In genomic region chr11:126061707-126062678, GRCh38 we compare ENCODE assay signal across 8 cellular contexts. TPM values are rescaled to one million over a fixed set of nuclear protein-coding genes. Genes with fewer than 3 reads are reported as not detected.
A peak's percentile ranks its signal among the peaks of the same experiment; 100 is the strongest.
DNase-seq lines count a peak whose midpoint lies in the region; ATAC-seq and TF ChIP-seq lines count a peak whose summit lies in the region.

No MANE protein-coding gene starts in this region.

- POLR2A ChIA-PET in A673 (lab: Charles Lee; ENCODE audit: low non-redundant PET) = no interaction called here

- DNase-seq in A673 (ENCODE audit: low spot score) (peak; percentile 77), GM13976 (ENCODE audit: low spot score) (peak; percentile 43), T-helper 17 cell (peak; percentile 15 to 22 (median 20)), dermis microvascular lymphatic vessel endothelial cell (ENCODE audit: low read depth in 2 of 2) (peak; percentile 6 to 32), lung microvascular endothelial cell (ENCODE audit: low read depth in 2 of 2) (peak; percentile 29 to 36), midbrain (lab: John Stamatoyannopoulos, UW) (no peak)
- DNase-seq in stimulated activated CD8-positive, alpha-beta memory T cell treated with anti-CD3 and anti-CD28 coated beads, Interleukin-4, amount 100 ng/mL, for 24 hours (ENCODE audit: low read depth) = peak; percentile 11

- in situ Hi-C loops in GM13976 (cut with MboI; ENCODE audit: low sequenced_read_pairs, unreplicated experiment) = no loop called here

- H3K27ac ChIP-seq in A673 (ENCODE audit: low read depth, low read length, poor library complexity, severe bottlenecking) = peak overlapping the region; percentile 98

- peaks cover 15% of the 10 kb centered on the region for H3K27me3 Mint-ChIP-seq in T-helper 17 cell

- peak; percentile 70 for TF ChIP-seq CTCF in A673 (conservative IDR thresholded peaks at IDR 0.05; ENCODE audit: low read depth, low read length)
- no peak for TF ChIP-seq CTCF in GM13976 (IDR thresholded peaks at IDR 0.05; ENCODE audit: borderline replicate concordance, control extremely low read depth, extremely low read depth, insufficient read depth, missing control alignments)
- TF ChIP-seq CTCF in LNCAP (IDR thresholded peaks at IDR 0.05) = peak; percentile 68

- H3K36me3 Mint-ChIP-seq in T-helper 17 cell (ENCODE audit: low read depth) = no peaks in the 10 kb centered on the region

- H3K27me3 ChIP-seq in A673 (replicated peaks; ENCODE audit: insufficient read depth, low read depth, low read length, poor library complexity) = no peaks in the 10 kb centered on the region

- peak overlapping the region; percentile 90 for H3K4me3 Mint-ChIP-seq in T-helper 17 cell

- BruUV-seq in A673 (replicated peaks; lab: Mats Ljungman, UMichigan) = no TSS peak

- no peaks in the 10 kb centered on the region for H3K36me3 ChIP-seq in A673 (ENCODE audit: insufficient read depth, low read length, poor library complexity, severe bottlenecking)

- intact Hi-C loops in A673 (cut with micrococcal nuclease; ENCODE audit: unreplicated experiment) = loop anchor here (1.0 to 5.0 kb wide), 3 partner anchors 120 to 135 kb away; no protein-coding TSS in a partner anchor

- peak overlapping the region; percentile 70 for H3K4me3 ChIP-seq in A673 (ENCODE audit: low read depth, low read length, poor library complexity, severe bottlenecking)

- H3K27ac Mint-ChIP-seq in T-helper 17 cell = peak overlapping the region; percentile 37

- H3K4me1 Mint-ChIP-seq in T-helper 17 cell = peaks cover 9% of the 10 kb centered on the region

- no peak for ATAC-seq in T-helper 17 cell

- CTCF ChIA-PET in A673 (lab: Charles Lee) = interaction anchor here (1.2 to 2.0 kb wide), 2 partner anchors 116 to 120 kb away, joined by 4 to 12 read pairs; partner anchors contain the start of gene VSIG10L2

- H3K9me3 ChIP-seq in A673 (ENCODE audit: low read depth, low read length, poor library complexity, severe bottlenecking) = no peaks in the 10 kb centered on the region
- H3K9me3 ChIP-seq in T-helper 17 cell (ENCODE audit: control insufficient read depth, low read length, poor library complexity, severe bottlenecking) = no peaks in the 10 kb centered on the region

- H3K4me1 ChIP-seq in A673 (ENCODE audit: insufficient read depth, low read length, poor library complexity, severe bottlenecking) = peaks cover 12% of the 10 kb centered on the region

RNA-seq across cellular contexts. Expression of gene CDON, which starts 0.7 kb away (rescaled TPM):
- total RNA-seq in A673 (2021) (25.3 and 31.0 TPM in 2 replicates), T-helper 17 cell (1 to 10 TPM; 2.0 TPM), dermis microvascular lymphatic vessel endothelial cell (1.8 and 4.8 TPM in 2 replicates), lung microvascular endothelial cell (0.65 and 4.4 TPM in 2 replicates)
